ENCODE assay signal across 2 cellular contexts in genomic region chr20:19993937-19994667, GRCh38.
TF ChIP-seq lines count a peak whose summit lies in the region.

No MANE protein-coding gene starts in this region.

TF ChIP-seq in HCT116, 20 proteins besides CTCF, POLR2A, EP300 and RAD21 (continued from another document):
- TF ChIP-seq SRF (IDR thresholded peaks at IDR 0.05; ENCODE audit: low read depth) (no peak), EGR1 (IDR thresholded peaks at IDR 0.05; ENCODE audit: low read depth) (no peak), ATF3 (IDR thresholded peaks at IDR 0.05) (no peak), CEBPB (IDR thresholded peaks at IDR 0.05; ENCODE audit: low read depth) (no peak), POLR2AphosphoS5 (IDR thresholded peaks at IDR 0.05; ENCODE audit: low read depth, low read length) (no peak), MAX (IDR thresholded peaks at IDR 0.05) (0 out of 2 replicates have a peak, but pooled peaks have one; percentile 2), SP1 (IDR thresholded peaks at IDR 0.05; ENCODE audit: low read depth) (0 out of 2 replicates have a peak, but pooled peaks have one; percentile 14), CBX3 (IDR thresholded peaks at IDR 0.05; ENCODE audit: low read depth) (no peak), EZH2phosphoT487 (IDR thresholded peaks at IDR 0.05; ENCODE audit: borderline replicate concordance) (no peak), ZFX (IDR thresholded peaks at IDR 0.05) (no peak), JUND (IDR thresholded peaks at IDR 0.05) (peak; percentile 42), ZBTB33 (IDR thresholded peaks at IDR 0.05; ENCODE audit: extremely low read depth, insufficient replicate concordance, low read length) (no peak), ELF1 (IDR thresholded peaks at IDR 0.05; ENCODE audit: borderline replicate concordance, low read depth) (no peak), EZH2 (IDR thresholded peaks at IDR 0.05) (no peak), REST (IDR thresholded peaks at IDR 0.05; ENCODE audit: low read depth) (no peak)

TF ChIP-seq in HEK293T, 16 proteins besides CTCF, POLR2A, EP300 and RAD21 (continued from another document):
- TF ChIP-seq PKNOX1 (IDR thresholded peaks at IDR 0.05) (no peak), CTBP1 (IDR thresholded peaks at IDR 0.05; ENCODE audit: borderline replicate concordance) (no peak), ELF4 (IDR thresholded peaks at IDR 0.05) (no peak), ZNF384 (IDR thresholded peaks at IDR 0.05) (no peak), L3MBTL2 (conservative IDR thresholded peaks at IDR 0.05) (no peak), NFRKB (IDR thresholded peaks at IDR 0.05) (no peak), HDGF (IDR thresholded peaks at IDR 0.05; ENCODE audit: borderline replicate concordance) (no peak)
